9 cellular contexts compared by ENCODE assay signal in genomic region chr5:27041372-27041771, GRCh38. TPM values are rescaled to one million over a fixed set of nuclear protein-coding genes. Genes with fewer than 3 reads are reported as not detected.
"Had no signal": no experiment of that assay in that cellular context is flagged by ENCODE, and none has a peak within 500 bp of the region (broad histone marks: within the 10 kb centered on the region; RNA-seq: fewer than 3 reads in every experiment).

No MANE protein-coding gene starts in this region.

- H3K4me3 Mint-ChIP-seq: GM23338, H9, IgD-negative memory B cell had no signal

- DNase-seq: H9, HCEC 1CT, KBM-7 had no signal

- H3K9ac ChIP-seq: KMS-11 had no signal

- ATAC-seq: GM23338, HepG2 had no signal

- H3K27ac ChIP-seq: HL-60, KMS-11 had no signal

- H3K4me3 ChIP-seq: GM23338 had no signal

- H3K9me3 Mint-ChIP-seq: GM23338, H9 had no signal

- H3K4me2 ChIP-seq: GM23338, KMS-11 had no signal

- H2AFZ ChIP-seq: GM23338 had no signal

- H3K27ac Mint-ChIP-seq: GM23338, H9, IgD-negative memory B cell had no signal

- H3K4me1 Mint-ChIP-seq: IgD-negative memory B cell had no signal

- H3K27me3 Mint-ChIP-seq: IgD-negative memory B cell had no signal

- H3K36me3 Mint-ChIP-seq: IgD-negative memory B cell had no signal

RNA-seq across cellular contexts. Expression of gene CDH9, which starts 3.0 kb away (rescaled TPM):
- total RNA-seq: HT1080 had no signal
